Comparison of ENCODE assay signal across 26 cellular contexts in the genomic region with DNA sequence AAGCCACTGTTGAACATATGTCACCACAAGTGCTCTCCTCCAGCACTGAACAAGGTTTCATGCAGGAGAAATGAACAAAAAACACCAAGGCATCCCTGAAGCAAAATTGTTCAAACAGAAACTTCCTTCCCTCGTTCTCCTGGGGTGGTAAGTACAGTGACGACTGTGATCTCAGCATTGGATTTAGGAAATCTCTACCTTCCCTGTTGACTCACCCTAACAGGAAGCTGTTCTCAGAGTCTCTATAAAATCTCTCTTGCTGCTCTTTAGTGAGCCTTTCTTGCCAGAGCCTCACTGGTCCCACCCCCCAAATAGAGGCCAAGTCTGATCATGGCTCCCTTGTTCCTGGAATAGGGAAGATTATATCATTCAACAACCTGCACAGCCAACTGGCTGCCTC. TPM values are rescaled to one million over a fixed set of nuclear protein-coding genes. Genes with fewer than 3 reads are reported as not detected.
DNase-seq lines count a peak whose midpoint lies in the region; ATAC-seq, FAIRE-seq and TF ChIP-seq lines count a peak whose summit lies in the region.
"Had no signal": no experiment of that assay in that cellular context is flagged by ENCODE, and none has a peak within 500 bp of the region (broad histone marks: within the 10 kb centered on the region; RNA-seq: fewer than 3 reads in every experiment).

No MANE protein-coding gene starts in this region.

- TF ChIP-seq POLR2A in H54 (IDR thresholded peaks at IDR 0.05; ENCODE audit: low read depth, low read length) (no peak), esophagus squamous epithelium (IDR thresholded peaks at IDR 0.05) (no peak), body of pancreas (IDR thresholded peaks at IDR 0.05) (no peak)

- H2AFZ ChIP-seq in neural progenitor cell (replicated peaks) = no peak overlapping the region
- H2AFZ ChIP-seq: parathyroid adenoma had no signal

- ATAC-seq in HG03097 (IDR thresholded peaks at IDR 0.05; ENCODE audit: low FRiP score, unreplicated experiment) (no peak), body of pancreas (no peak)
- ATAC-seq: HepG2, SK-N-SH treated with all-trans-retinoic acid at 6 μM for 48 hours had no signal

- H3K4me1 ChIP-seq in esophagus squamous epithelium = peaks cover 6 to 69% (median 27%) of the 10 kb centered on the region in 3 donors
- peaks cover 33% of the 10 kb centered on the region for H3K4me1 ChIP-seq in skeletal muscle satellite cell (ENCODE audit: control insufficient read depth, insufficient read depth, low read length)
- peaks cover 13% of the 10 kb centered on the region for H3K4me1 ChIP-seq in body of pancreas
- H3K4me1 ChIP-seq in neural progenitor cell = peaks cover 10% of the 10 kb centered on the region
- H3K4me1 ChIP-seq: BE2C had no signal

- WGBS in esophagus squamous epithelium, 2 donors = 15 to 40% methylated on average over 2 of the region's 2 CpGs
- WGBS in body of pancreas, 2 donors = 78 to 87% methylated on average over 2 of the region's 2 CpGs

- no peaks in the 10 kb centered on the region for H3K36me3 ChIP-seq in esophagus squamous epithelium
- no peaks in the 10 kb centered on the region for H3K36me3 ChIP-seq in skeletal muscle satellite cell (ENCODE audit: insufficient read depth, low read length)
- no peaks in the 10 kb centered on the region for H3K36me3 ChIP-seq in body of pancreas (replicated peaks in 1 of 2; ENCODE audit: insufficient read depth in 1 of 2, low read depth in 2 of 2)
- H3K36me3 ChIP-seq in neural progenitor cell = no peaks in the 10 kb centered on the region
- H3K36me3 ChIP-seq: BE2C, left ventricle myocardium inferior had no signal

- H4K20me1 ChIP-seq in neural progenitor cell (ENCODE audit: low read depth) = no peaks in the 10 kb centered on the region

- FAIRE-seq in H54 (lab: Jason Lieb, UNC) = no peak
- FAIRE-seq: D721Med, frontal cortex, HepG2, TTC549 had no signal

- DNase-seq in H54 (ENCODE audit: insufficient read length, low spot score) = peak; percentile 33
- DNase-seq in T1000 (lab: John Stamatoyannopoulos, UW) = peak; percentile 27
- DNase-seq in esophagus squamous epithelium (lab: John Stamatoyannopoulos, UW) = no peak
- DNase-seq in activated CD4-positive, alpha-beta T cell treated with anti-CD3 and anti-CD28 coated beads for 4 hours = no peak
- no peak for DNase-seq in body of pancreas
- DNase-seq in neural progenitor cell (ENCODE audit: low spot score) = no peak
- DNase-seq: activated naive CD4-positive, alpha-beta T cell treated with anti-CD3 and anti-CD28 coated beads, Interleukin-2, amount 50 U/mL, for 16 hours; activated T-cell treated with anti-CD3 and anti-CD28 coated beads for 4 hours; BE2C; effector memory CD4-positive, alpha-beta T cell; left ventricle myocardium inferior; NCI-H1930; NCI-H524; stimulated activated CD4-positive, alpha-beta T cell treated with anti-CD3 and anti-CD28 coated beads, Interleukin-4, amount 100 ng/mL, for 24 hours; substantia nigra had no signal

- H3K4me3 ChIP-seq in esophagus squamous epithelium = no peak overlapping the region
- peak overlapping the region; percentile 40 for H3K4me3 ChIP-seq in skeletal muscle satellite cell (ENCODE audit: low read length)
- H3K4me3 ChIP-seq in body of pancreas = no peak overlapping the region
- H3K4me3 ChIP-seq in neural progenitor cell = no peak overlapping the region
- H3K4me3 ChIP-seq: left ventricle myocardium inferior had no signal

- peak overlapping the region; percentile 68 to 85 (median 74) for H3K27ac ChIP-seq in esophagus squamous epithelium
- no peak overlapping the region for H3K27ac ChIP-seq in body of pancreas
- no peak overlapping the region for H3K27ac ChIP-seq in neural progenitor cell
- H3K27ac ChIP-seq: left ventricle myocardium inferior, parathyroid adenoma had no signal

- no peak overlapping the region for H3K27ac Mint-ChIP-seq in neural progenitor cell

- H3K27me3 Mint-ChIP-seq in neural progenitor cell (ENCODE audit: insufficient read depth, low read depth) = peaks cover 30% of the 10 kb centered on the region

- H3K9ac ChIP-seq in skeletal muscle satellite cell (ENCODE audit: low read depth, low read length) (peak overlapping the region; percentile 17), neural progenitor cell (no peak overlapping the region)
- H3K9ac ChIP-seq: parathyroid adenoma had no signal

- no peaks in the 10 kb centered on the region for H3K79me2 ChIP-seq in neural progenitor cell (ENCODE audit: low read depth)
- H3K79me2 ChIP-seq: parathyroid adenoma had no signal

- H3K9me3 ChIP-seq in esophagus squamous epithelium = no peaks in the 10 kb centered on the region
- H3K9me3 ChIP-seq in skeletal muscle satellite cell (replicated peaks; ENCODE audit: low read length) = no peaks in the 10 kb centered on the region
- no peaks in the 10 kb centered on the region for H3K9me3 ChIP-seq in body of pancreas
- H3K9me3 ChIP-seq in neural progenitor cell (ENCODE audit: low read depth) = no peaks in the 10 kb centered on the region
- H3K9me3 ChIP-seq: BE2C, left ventricle myocardium inferior had no signal

- H3K27me3 ChIP-seq in esophagus squamous epithelium (no peaks in the 10 kb centered on the region), skeletal muscle satellite cell (ENCODE audit: control insufficient read depth, insufficient read depth, low read length) (no peaks in the 10 kb centered on the region), body of pancreas (no peaks in the 10 kb centered on the region), neural progenitor cell (peaks cover 39% of the 10 kb centered on the region)
- H3K27me3 ChIP-seq: BE2C had no signal

- H3F3A ChIP-seq in neural progenitor cell (ENCODE audit: low read depth) = no peaks in the 10 kb centered on the region

- no peak overlapping the region for H3K4me3 Mint-ChIP-seq in neural progenitor cell

- H3K9me3 Mint-ChIP-seq in neural progenitor cell = no peaks in the 10 kb centered on the region

- H3K4me1 Mint-ChIP-seq in neural progenitor cell = peaks cover 10% of the 10 kb centered on the region

- H3K36me3 Mint-ChIP-seq in neural progenitor cell = no peaks in the 10 kb centered on the region

- H3K4me2 ChIP-seq in skeletal muscle satellite cell (ENCODE audit: low read length) (peak overlapping the region; percentile 52), neural progenitor cell (no peak overlapping the region)

- intact Hi-C loops in esophagus squamous epithelium (cut with DNase I) = no loop called here
- intact Hi-C loops in body of pancreas (cut with DNase I) = no loop called here

- TF ChIP-seq CTCF in esophagus squamous epithelium (IDR thresholded peaks at IDR 0.05) (no peak), body of pancreas (IDR thresholded peaks at IDR 0.05) (no peak), neural progenitor cell (IDR thresholded peaks at IDR 0.05) (no peak)

RNA-seq across cellular contexts. Expression of a gene that starts 12.5 kb away (rescaled TPM):
- total RNA-seq in esophagus squamous epithelium (1 to 10 TPM in 3 of 4 donors, under 1 TPM in 1; 0.38 to 7.8 (median 1.8) TPM), body of pancreas (not detected), neural progenitor cell (ENCODE audit: low replicate concordance) (not detected in 2 replicates)
- not detected in 2 replicates for total RNA-seq in skeletal muscle satellite cell (2012; rRNA removed)
- total RNA-seq: frontal cortex, HepG2, left ventricle myocardium inferior, myocyte, OCI-LY7, skeletal muscle tissue had no signal

RNA-seq across cellular contexts. Expression of a gene that starts 23.3 kb away (rescaled TPM):
- 1 to 10 TPM in 2 of 4 donors, under 1 TPM in 2; 0.49 to 9.0 (median 3.1) TPM for total RNA-seq in esophagus squamous epithelium
- total RNA-seq in skeletal muscle satellite cell (2012; rRNA removed) = under 0.01 TPM in 1 of 2 replicates, not detected in the other
- 1 to 10 TPM in 1 of 2 donors, not detected in 1; 3.6 TPM for total RNA-seq in body of pancreas
- total RNA-seq in neural progenitor cell (ENCODE audit: low replicate concordance) = not detected in 2 replicates
- total RNA-seq: frontal cortex, HepG2, OCI-LY7 had no signal

RNA-seq across cellular contexts. Expression of a gene that starts 47.8 kb away (rescaled TPM):
- under 1 TPM in 1 of 4 donors, not detected in 3; 0.76 TPM for total RNA-seq in esophagus squamous epithelium
- total RNA-seq in skeletal muscle satellite cell (2012; rRNA removed) = not detected in 2 replicates
- 1 to 10 TPM in 1 of 2 donors, not detected in 1; 6.3 TPM for total RNA-seq in body of pancreas
- not detected in 2 replicates for total RNA-seq in neural progenitor cell (ENCODE audit: low replicate concordance)
- total RNA-seq: frontal cortex, HepG2, myocyte, OCI-LY7, skeletal muscle tissue had no signal

RNA-seq across cellular contexts. Expression of a gene that starts 50.0 kb away (rescaled TPM):
- total RNA-seq in esophagus squamous epithelium (under 1 TPM in 2 of 4 donors, not detected in 2; 0.48 to 0.95 TPM), body of pancreas (not detected), neural progenitor cell (ENCODE audit: low replicate concordance) (not detected in 2 replicates)
- total RNA-seq in skeletal muscle satellite cell (2012; rRNA removed) = 0.22 and 0.51 TPM in 2 replicates
- total RNA-seq: HepG2, myocyte, skeletal muscle tissue had no signal

Comparison
In these comparisons a context has a peak if more than half of its experiments do, and no peak if none do; other contexts are left out.
1. DNase-seq: peak in H54 (single experiment) and T1000 (single experiment); none in esophagus squamous epithelium (single experiment), activated CD4-positive, alpha-beta T cell treated with anti-CD3 and anti-CD28 coated beads for 4 hours (0 of 2), body of pancreas (0 of 4) and neural progenitor cell (single experiment).
2. H3K27ac ChIP-seq: peak in esophagus squamous epithelium (4 of 4); none in body of pancreas (0 of 4) and neural progenitor cell (single experiment).